In genomic region chr2:167480986-167481309, GRCh38 we compare ENCODE assay signal across 19 cellular contexts.
DNase-seq lines count a peak whose midpoint lies in the region; ATAC-seq, FAIRE-seq and TF ChIP-seq lines count a peak whose summit lies in the region.
"Had no signal": no experiment of that assay in that cellular context is flagged by ENCODE, and none has a peak within 500 bp of the region (broad histone marks: within the 10 kb centered on the region; RNA-seq: fewer than 3 reads in every experiment).

No MANE protein-coding gene starts in this region.

- H3K9me2 ChIP-seq in GM23338 (ENCODE audit: insufficient read depth) (no peaks in the 10 kb centered on the region; the same call in 1 of the 2 replicates), Loucy (replicated peaks; ENCODE audit: low read depth, low read length) (no peaks in the 10 kb centered on the region)

- peaks cover 42% of the 10 kb centered on the region for H3K4me1 Mint-ChIP-seq in GM23338
- H3K4me1 Mint-ChIP-seq: CD14-positive monocyte had no signal

- DNase-seq in GM23338 (ENCODE audit: low spot score) (peak; percentile 25), choroid plexus epithelial cell (ENCODE audit: low read depth) (no peak), psoas muscle (no peak), GM12891 (ENCODE audit: insufficient read length, low spot score) (no peak)
- DNase-seq: AML-193, DMS 273 treated with DMSO at 0.1 percent for 48 hours, KG1, MG63, NCI-H1092 treated with DMSO at 0.1 percent for 48 hours, NCI-H1694, NCI-H446, NCI-H69, PC-9, SW 1271 had no signal

- H4K20me1 ChIP-seq in GM23338 (replicated peaks; ENCODE audit: insufficient read depth) = no peaks in the 10 kb centered on the region
- no peaks in the 10 kb centered on the region for H4K20me1 ChIP-seq in Loucy (ENCODE audit: insufficient read depth, low read length, poor library complexity, severe bottlenecking)

- TF ChIP-seq CTCF in GM23338 (conservative IDR thresholded peaks at IDR 0.05; ENCODE audit: low read depth in 2 of 2) (no peak), Loucy (conservative IDR thresholded peaks at IDR 0.05; ENCODE audit: low read length) (no peak), choroid plexus epithelial cell (conservative IDR thresholded peaks at IDR 0.05; ENCODE audit: low read depth, low read length) (no peak), psoas muscle (IDR thresholded peaks at IDR 0.05) (no peak)

- no peak overlapping the region for H2AFZ ChIP-seq in GM23338
- no peak overlapping the region for H2AFZ ChIP-seq in Loucy (ENCODE audit: low read length)
- H2AFZ ChIP-seq: PC-9 had no signal

- H3K4me1 ChIP-seq in GM23338 (ENCODE audit: insufficient read depth) (peaks cover 52% of the 10 kb centered on the region), Loucy (ENCODE audit: insufficient read depth, low read length, poor library complexity, severe bottlenecking) (no peaks in the 10 kb centered on the region), psoas muscle (no peaks in the 10 kb centered on the region)
- H3K4me1 ChIP-seq: SJSA1 had no signal

- H3K9me3 Mint-ChIP-seq in GM23338 = no peaks in the 10 kb centered on the region

- H3K36me3 ChIP-seq in GM23338 (ENCODE audit: insufficient read depth) = no peaks in the 10 kb centered on the region
- no peaks in the 10 kb centered on the region for H3K36me3 ChIP-seq in Loucy (ENCODE audit: insufficient read depth, low read length)
- no peaks in the 10 kb centered on the region for H3K36me3 ChIP-seq in psoas muscle (ENCODE audit: insufficient read depth in 1 of 2, low read depth in 1 of 2)
- H3K36me3 ChIP-seq: MG63, SJSA1 had no signal

- H3F3A ChIP-seq in GM23338 (replicated peaks; ENCODE audit: low read depth) (no peaks in the 10 kb centered on the region), Loucy (ENCODE audit: low read depth) (no peaks in the 10 kb centered on the region)

- H3K36me3 Mint-ChIP-seq in GM23338 (ENCODE audit: low read depth) = no peaks in the 10 kb centered on the region; the same call in 2 of the 3 replicates
- H3K36me3 Mint-ChIP-seq: CD14-positive monocyte had no signal

- no peaks in the 10 kb centered on the region for H3K27me3 Mint-ChIP-seq in GM23338 (ENCODE audit: insufficient read depth, low read depth, poor library complexity)

- intact Hi-C loops in psoas muscle (cut with DNase I) = no loop called here

- no peaks in the 10 kb centered on the region for H3K9me3 ChIP-seq in Loucy (ENCODE audit: insufficient read depth, low read depth, low read length)
- H3K9me3 ChIP-seq in psoas muscle = no peaks in the 10 kb centered on the region
- H3K9me3 ChIP-seq: MG63, SJSA1 had no signal

- H3K4me2 ChIP-seq in GM23338 = peak overlapping the region; percentile 60
- peak overlapping the region; percentile 2 for H3K4me2 ChIP-seq in Loucy (ENCODE audit: low read depth, low read length, poor library complexity, severe bottlenecking)
- H3K4me2 ChIP-seq: PC-9 had no signal

- 64 to 78% (median 64%) methylated on average over 2 of the region's 2 CpGs for WGBS in psoas muscle, 3 donors

- H3K27me3 ChIP-seq in GM23338 (ENCODE audit: insufficient read depth) = no peaks in the 10 kb centered on the region
- H3K27me3 ChIP-seq in Loucy (ENCODE audit: insufficient read depth, low read length, poor library complexity, severe bottlenecking) = no peaks in the 10 kb centered on the region
- no peaks in the 10 kb centered on the region for H3K27me3 ChIP-seq in psoas muscle (ENCODE audit: insufficient read depth in 3 of 3, low read length in 2 of 3)
- H3K27me3 ChIP-seq: MG63, SJSA1 had no signal

- no peak overlapping the region for H3K4me3 Mint-ChIP-seq in GM23338
- H3K4me3 Mint-ChIP-seq: CD14-positive monocyte had no signal

- FAIRE-seq in GM12891 (lab: Jason Lieb, UNC) = no peak

- H3K27ac ChIP-seq in GM23338 (ENCODE audit: low read depth) (peak overlapping the region; percentile 86; the same call in 1 of the 2 replicates), psoas muscle (peak overlapping the region; percentile 9)
- H3K27ac ChIP-seq: PC-9, SJSA1 had no signal

- no peak for TF ChIP-seq POLR2A in GM12891 (IDR thresholded peaks at IDR 0.05; ENCODE audit: low read depth, low read length)

- H3K9ac ChIP-seq in Loucy (ENCODE audit: low read depth, low read length, poor library complexity, severe bottlenecking) = no peak overlapping the region

- H3K4me3 ChIP-seq in GM23338 (0 out of 2 replicates have a peak overlapping the region, but pooled peaks have one; percentile 11), Loucy (ENCODE audit: low read length, poor library complexity, severe bottlenecking) (no peak overlapping the region), choroid plexus epithelial cell (ENCODE audit: low read depth, low read length) (peak overlapping the region; percentile 30), psoas muscle (peak overlapping the region; percentile 15)
- H3K4me3 ChIP-seq: MG63, PC-9, SJSA1 had no signal

- H3K27ac Mint-ChIP-seq in GM23338 = no peak overlapping the region
- H3K27ac Mint-ChIP-seq: CD14-positive monocyte had no signal

- peak; percentile 15; the same call in 1 of the 3 replicates for ATAC-seq in GM23338
- ATAC-seq in psoas muscle = no peak
- no peak for ATAC-seq in GM18873 (IDR thresholded peaks at IDR 0.05; ENCODE audit: low FRiP score, unreplicated experiment)
- ATAC-seq in HG03571 (IDR thresholded peaks at IDR 0.05; ENCODE audit: unreplicated experiment) = no peak

- H3K79me2 ChIP-seq in GM23338 (replicated peaks; ENCODE audit: insufficient read depth) (peaks cover 75% of the 10 kb centered on the region), Loucy (ENCODE audit: insufficient read depth, low read length) (no peaks in the 10 kb centered on the region)

TF ChIP-seq in GM23338, 12 proteins besides CTCF, POLR2A, EP300 and RAD21:
- TF ChIP-seq POLR2AphosphoS5 (IDR thresholded peaks at IDR 0.05; ENCODE audit: low read depth) = no peak
- no peak for TF ChIP-seq STAT1 (IDR thresholded peaks at IDR 0.05; ENCODE audit: unreplicated experiment)
- TF ChIP-seq NANOG (IDR thresholded peaks at IDR 0.05; ENCODE audit: borderline replicate concordance) = peak; percentile 73; the same call in 1 of the 2 replicates
- no peak for TF ChIP-seq ZNF114 (CRISPR knock-in tag; IDR thresholded peaks at IDR 0.05)
- no peak for TF ChIP-seq REST (IDR thresholded peaks at IDR 0.05; ENCODE audit: unreplicated experiment)

TF ChIP-seq in GM12891, 5 proteins besides CTCF, POLR2A, EP300 and RAD21:
- no peak for TF ChIP-seq PAX5 (IDR thresholded peaks at IDR 0.05; ENCODE audit: insufficient read depth, low read length, severe bottlenecking)
- no peak for TF ChIP-seq TAF1 (IDR thresholded peaks at IDR 0.05; ENCODE audit: low read depth, low read length)
- TF ChIP-seq POLR2AphosphoS5 (IDR thresholded peaks at IDR 0.05; ENCODE audit: low read depth, low read length) = no peak
- no peak for TF ChIP-seq SPI1 (IDR thresholded peaks at IDR 0.05; ENCODE audit: low read depth, low read length)
- TF ChIP-seq POU2F2 (IDR thresholded peaks at IDR 0.05; ENCODE audit: low read depth, low read length) = no peak
TF ChIP-seq in GM12891: peak in this region for 0.
